15 cellular contexts compared by ENCODE assay signal in genomic region chr9:91489391-91489899, GRCh38.
DNase-seq lines count a peak whose midpoint lies in the region; ATAC-seq lines count a peak whose summit lies in the region.
"Had no signal": no experiment of that assay in that cellular context is flagged by ENCODE, and none has a peak within 500 bp of the region (broad histone marks: within the 10 kb centered on the region; RNA-seq: fewer than 3 reads in every experiment).

No MANE protein-coding gene starts in this region.

- H3K4me2 ChIP-seq in neuronal stem cell (ENCODE audit: insufficient read depth, low read length, poor library complexity, severe bottlenecking), result no peak overlapping the region
- H3K4me2 ChIP-seq: hepatocyte had no signal

- H2BK5ac ChIP-seq in neuronal stem cell (ENCODE audit: low read length), result no peak overlapping the region

- H2BK12ac ChIP-seq in neuronal stem cell (ENCODE audit: low read length), result no peak overlapping the region

- H3K27ac Mint-ChIP-seq in activated naive CD8-positive, alpha-beta T cell treated with anti-CD3 and anti-CD28 coated beads, Interleukin-2, amount 50 U/mL, for 24 hours, result no peak overlapping the region
- no peak overlapping the region for H3K27ac Mint-ChIP-seq in activated naive CD8-positive, alpha-beta T cell treated with anti-CD3 and anti-CD28 coated beads for 36 hours
- H3K27ac Mint-ChIP-seq: effector memory CD8-positive, alpha-beta T cell; stimulated activated naive CD8-positive, alpha-beta T cell treated with anti-CD3 and anti-CD28 coated beads, Interleukin-15, Interleukin-2, amounts not matched to agents 100 ng/mL and 50 ng/mL, for 24 hours had no signal

- H3K27me3 Mint-ChIP-seq in activated naive CD8-positive, alpha-beta T cell treated with anti-CD3 and anti-CD28 coated beads, Interleukin-2, amount 50 U/mL, for 24 hours, result peaks cover 20% of the 10 kb centered on the region
- peaks cover 17% of the 10 kb centered on the region for H3K27me3 Mint-ChIP-seq in activated naive CD8-positive, alpha-beta T cell treated with anti-CD3 and anti-CD28 coated beads for 36 hours

- peaks cover 3% of the 10 kb centered on the region for H3K4me1 Mint-ChIP-seq in activated naive CD8-positive, alpha-beta T cell treated with anti-CD3 and anti-CD28 coated beads, Interleukin-2, amount 50 U/mL, for 24 hours
- no peaks in the 10 kb centered on the region for H3K4me1 Mint-ChIP-seq in activated naive CD8-positive, alpha-beta T cell treated with anti-CD3 and anti-CD28 coated beads for 36 hours

- no peaks in the 10 kb centered on the region for H3K4me1 ChIP-seq in neuronal stem cell (ENCODE audit: control insufficient read depth in 2 of 2, insufficient read depth in 1 of 2, low read depth in 1 of 2, low read length in 2 of 2)
- H3K4me1 ChIP-seq: lower lobe of right lung had no signal

- H3K36me3 ChIP-seq in neuronal stem cell (replicated peaks in 1 of 2; ENCODE audit: control insufficient read depth in 2 of 2, insufficient read depth in 2 of 2, low read length in 2 of 2), result no peaks in the 10 kb centered on the region
- H3K36me3 ChIP-seq: lower lobe of right lung had no signal

- H3K4me3 Mint-ChIP-seq in activated naive CD8-positive, alpha-beta T cell treated with anti-CD3 and anti-CD28 coated beads, Interleukin-2, amount 50 U/mL, for 24 hours, result no peak overlapping the region
- H3K4me3 Mint-ChIP-seq in activated naive CD8-positive, alpha-beta T cell treated with anti-CD3 and anti-CD28 coated beads for 36 hours, result no peak overlapping the region
- H3K4me3 Mint-ChIP-seq: effector memory CD8-positive, alpha-beta T cell; stimulated activated naive CD8-positive, alpha-beta T cell treated with anti-CD3 and anti-CD28 coated beads, Interleukin-15, Interleukin-2, amounts not matched to agents 100 ng/mL and 50 ng/mL, for 24 hours had no signal

- H2AFZ ChIP-seq in neuronal stem cell (ENCODE audit: low read length), result no peak overlapping the region
- H2AFZ ChIP-seq: hepatocyte had no signal

- H2BK120ac ChIP-seq in neuronal stem cell (ENCODE audit: low read depth, low read length), result no peak overlapping the region

- no peak overlapping the region for H2BK15ac ChIP-seq in neuronal stem cell (ENCODE audit: low read length)

- no peaks in the 10 kb centered on the region for H3K79me1 ChIP-seq in neuronal stem cell (ENCODE audit: low read depth, low read length)

- H3K27me3 ChIP-seq in neuronal stem cell (ENCODE audit: control insufficient read depth in 3 of 3, insufficient read depth in 3 of 3, low read depth in 1 of 3, low read length in 3 of 3), result no peaks in the 10 kb centered on the region
- H3K27me3 ChIP-seq: hepatocyte had no signal

- no CpG with 5 or more reads among the region's 5 CpGs for WGBS in neuronal stem cell (ENCODE audit: extremely low coverage in 2 of 2, insufficient read length in 2 of 2, insufficient replicate concordance in 1 of 2), 2 donors

- H3K4me3 ChIP-seq in neuronal stem cell (ENCODE audit: low read length in 2 of 2), result no peak overlapping the region
- H3K4me3 ChIP-seq: hepatocyte, lower lobe of right lung had no signal

- no peak overlapping the region for H4K8ac ChIP-seq in neuronal stem cell (ENCODE audit: low read depth, low read length)

- no peak overlapping the region for H2AK5ac ChIP-seq in neuronal stem cell (ENCODE audit: low read depth, low read length)

- no peaks in the 10 kb centered on the region for H3K9me3 ChIP-seq in neuronal stem cell (replicated peaks in 1 of 2; ENCODE audit: control insufficient read depth in 2 of 2, insufficient read depth in 1 of 2, low read depth in 1 of 2, low read length in 2 of 2)
- H3K9me3 ChIP-seq: lower lobe of right lung had no signal

- no peak overlapping the region for H3K27ac ChIP-seq in neuronal stem cell (replicated peaks; ENCODE audit: low read length)
- H3K27ac ChIP-seq: hepatocyte, lower lobe of right lung, RWPE1 had no signal

- H3K9me3 Mint-ChIP-seq in activated naive CD8-positive, alpha-beta T cell treated with anti-CD3 and anti-CD28 coated beads, Interleukin-2, amount 50 U/mL, for 24 hours, result peaks cover 2% of the 10 kb centered on the region
- no peaks in the 10 kb centered on the region for H3K9me3 Mint-ChIP-seq in activated naive CD8-positive, alpha-beta T cell treated with anti-CD3 and anti-CD28 coated beads for 36 hours
- H3K9me3 Mint-ChIP-seq: effector memory CD8-positive, alpha-beta T cell had no signal

- no peaks in the 10 kb centered on the region for H3K36me3 Mint-ChIP-seq in activated naive CD8-positive, alpha-beta T cell treated with anti-CD3 and anti-CD28 coated beads, Interleukin-2, amount 50 U/mL, for 24 hours (ENCODE audit: low read depth)
- H3K36me3 Mint-ChIP-seq in activated naive CD8-positive, alpha-beta T cell treated with anti-CD3 and anti-CD28 coated beads for 36 hours, result no peaks in the 10 kb centered on the region

- ATAC-seq in activated naive CD8-positive, alpha-beta T cell treated with anti-CD3 and anti-CD28 coated beads, Interleukin-2, amount 50 U/mL, for 24 hours, result peak; percentile 71
- ATAC-seq: effector memory CD8-positive, alpha-beta T cell; lower lobe of right lung had no signal

- H3K23ac ChIP-seq in neuronal stem cell (ENCODE audit: low read depth, low read length, poor library complexity), result no peak overlapping the region

- H4K91ac ChIP-seq in neuronal stem cell (ENCODE audit: low read depth, low read length, poor library complexity), result no peak overlapping the region

- no peak overlapping the region for H3K14ac ChIP-seq in neuronal stem cell (ENCODE audit: low read length)

- no peak overlapping the region for H3K18ac ChIP-seq in neuronal stem cell (ENCODE audit: low read length)

- no peak for DNase-seq in activated naive CD8-positive, alpha-beta T cell treated with anti-CD3 and anti-CD28 coated beads, Interleukin-2, amount 50 U/mL, for 24 hours
- DNase-seq in activated naive CD8-positive, alpha-beta T cell treated with anti-CD3 and anti-CD28 coated beads for 36 hours, result no peak
- DNase-seq in astrocyte of the hippocampus (ENCODE audit: low read depth, low spot score) (peak; percentile 58), medulla oblongata (ENCODE audit: extremely low spot score) (peak; percentile 48), superior temporal gyrus (ENCODE audit: extremely low spot score) (peak; percentile 29), NCI-H2081 treated with DMSO at 0.1 percent for 48 hours (lab: John Stamatoyannopoulos, UW) (no peak), neuronal stem cell (ENCODE audit: low spot score) (no peak), NCI-H2029 (lab: John Stamatoyannopoulos, UW) (no peak)
- DNase-seq: effector memory CD8-positive, alpha-beta T cell; lower lobe of right lung; NCI-H524 treated with DMSO at 0.1 percent for 48 hours; stimulated activated CD4-positive, alpha-beta T cell treated with anti-CD3 and anti-CD28 coated beads, Interleukin-2, amount 100 ng/mL, for 24 hours had no signal

- H3K9ac ChIP-seq in neuronal stem cell (ENCODE audit: low read depth, low read length, poor library complexity), result no peak overlapping the region

- H3K4ac ChIP-seq in neuronal stem cell (ENCODE audit: low read length), result no peak overlapping the region

Comparison
In these comparisons a context has a peak if more than half of its experiments do, and no peak if none do; other contexts are left out.
1. DNase-seq: peak in astrocyte of the hippocampus (single experiment), medulla oblongata (single experiment) and superior temporal gyrus (single experiment); none in activated naive CD8-positive, alpha-beta T cell treated with anti-CD3 and anti-CD28 coated beads, Interleukin-2, amount 50 U/mL, for 24 hours (single experiment), activated naive CD8-positive, alpha-beta T cell treated with anti-CD3 and anti-CD28 coated beads for 36 hours (single experiment), NCI-H2081 treated with DMSO at 0.1 percent for 48 hours (single experiment), neuronal stem cell (single experiment) and NCI-H2029 (single experiment).